ENCODE assay signal across 8 cellular contexts in genomic region chr22:50326959-50327710, GRCh38.
DNase-seq lines count a peak whose midpoint lies in the region; ATAC-seq lines count a peak whose summit lies in the region.

DENND6B (minus strand) TSS chr22:50327012; CDS start chr22:50326988, 24 bp downstream.

- DNase-seq in NCI-H2081 (lab: John Stamatoyannopoulos, UW) (peak; percentile 44 to 73), NCI-H2081 treated with DMSO at 0.1 percent for 48 hours (lab: John Stamatoyannopoulos, UW) (no peak), NCI-H2196 (lab: John Stamatoyannopoulos, UW; ENCODE audit: unreplicated experiment) (peak; percentile 65), left kidney (ENCODE audit: low read depth, low spot score) (peak; percentile 95)
- DNase-seq in activated CD4-positive, alpha-beta T cell treated with anti-CD3 and anti-CD28 coated beads for 24 hours (ENCODE audit: low read depth in 2 of 2) = peak; percentile 56 to 60
- peak; percentile 71 to 77 for DNase-seq in stimulated activated CD4-positive, alpha-beta T cell treated with anti-CD3 and anti-CD28 coated beads, Interleukin-2, amount 100 ng/mL, for 24 hours

- peak; percentile 58 for ATAC-seq in HG02938 (IDR thresholded peaks at IDR 0.05; ENCODE audit: unreplicated experiment)

- H3K27ac ChIP-seq in cingulate gyrus (ENCODE audit: low read depth, low read length) = peak within 1 kb of the TSS; percentile 81
